Comparison of ENCODE assay signal across 8 cellular contexts in the genomic region with DNA sequence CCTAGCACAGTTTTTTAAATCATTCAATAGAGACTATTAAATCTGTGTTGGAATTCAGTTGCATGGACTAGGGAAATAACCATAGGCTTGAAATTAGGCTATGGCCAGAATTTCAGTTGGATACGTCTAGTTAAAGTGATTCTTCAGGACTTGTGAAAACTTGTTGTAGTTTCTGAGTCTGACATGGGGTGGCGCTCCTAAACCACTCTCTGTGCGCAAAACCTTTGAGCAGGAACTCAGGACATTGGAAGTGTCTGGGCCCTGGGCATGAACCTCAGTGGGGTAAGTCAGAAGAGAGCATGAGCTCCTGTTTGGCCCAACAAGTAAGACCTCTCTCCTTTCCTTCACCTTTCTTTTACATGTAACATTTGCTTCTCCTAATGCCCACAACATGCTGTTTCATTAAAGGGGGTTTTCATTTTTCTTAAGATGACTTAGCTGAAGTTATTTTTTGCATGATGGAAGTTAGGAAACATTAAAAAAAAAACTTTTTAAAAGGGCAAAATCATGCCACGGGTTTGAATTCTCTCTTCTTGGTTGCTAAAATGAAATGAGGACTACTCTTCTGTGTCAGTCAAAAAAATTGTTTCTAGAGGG. TPM values are rescaled to one million over a fixed set of nuclear protein-coding genes. Genes with fewer than 3 reads are reported as not detected.
DNase-seq lines count a peak whose midpoint lies in the region; ATAC-seq, FAIRE-seq and TF ChIP-seq lines count a peak whose summit lies in the region.

No MANE protein-coding gene starts in this region.

- DNase-seq in DMS 273 (lab: John Stamatoyannopoulos, UW; ENCODE audit: unreplicated experiment) (peak; percentile 91), HEK293T (ENCODE audit: extremely low spot score) (peak; percentile 73), NCI-H82 (lab: John Stamatoyannopoulos, UW) (peak; percentile 87), body of pancreas (peak; percentile 52 to 66 (median 61)), superior temporal gyrus (ENCODE audit: extremely low spot score) (peak; percentile 77), OCI-M2 (lab: John Stamatoyannopoulos, UW; ENCODE audit: unreplicated experiment) (no peak)
- DNase-seq in activated CD4-positive, CD25-positive, alpha-beta regulatory T cell (lab: John Stamatoyannopoulos, UW) = no peak

- peaks cover 17% of the 10 kb centered on the region for H3K4me1 ChIP-seq in body of pancreas

- peak in 6 of 7 experiments; percentile 37 to 73 (median 64) for TF ChIP-seq CTCF in body of pancreas (IDR thresholded peaks at IDR 0.05)

- WGBS in body of pancreas, 2 donors = 16 to 21% methylated on average over 4 of the region's 4 CpGs

- intact Hi-C loops in body of pancreas (cut with DNase I) = loop anchor here (10.0 kb wide), 1 partner anchor 437 kb away; no protein-coding TSS in a partner anchor

- ATAC-seq in body of pancreas = peak; percentile 30

- no peaks in the 10 kb centered on the region for H3K27me3 ChIP-seq in body of pancreas

- CTCF ChIA-PET in HEK293T (lab: Yijun Ruan, JAX) = interaction anchor here (0.7 to 1.9 kb wide), 8 partner anchors 9 to 309 kb away, joined by 3 to 16 read pairs (median 4); partner anchors contain the start of gene RGS4

- POLR2A ChIA-PET in HEK293T (lab: Yijun Ruan, JAX) = no interaction called here

- H3K27ac ChIP-seq in body of pancreas = no peak overlapping the region

- no peak overlapping the region for H3K4me3 ChIP-seq in body of pancreas

- no peaks in the 10 kb centered on the region for H3K9me3 ChIP-seq in body of pancreas

- TF ChIP-seq POLR2A in body of pancreas (IDR thresholded peaks at IDR 0.05) = no peak

- FAIRE-seq in islet of Langerhans (lab: Jason Lieb, UNC) = peak; percentile 80

- H3K36me3 ChIP-seq in body of pancreas (replicated peaks in 1 of 2; ENCODE audit: insufficient read depth in 1 of 2, low read depth in 2 of 2) = no peaks in the 10 kb centered on the region

TF ChIP-seq in HEK293T, 16 proteins besides CTCF, POLR2A, EP300 and RAD21:
- TF ChIP-seq SP1 (IDR thresholded peaks at IDR 0.05) = no peak
- TF ChIP-seq L3MBTL2 (conservative IDR thresholded peaks at IDR 0.05) = no peak

RNA-seq across cellular contexts. Expression of gene CCDC190, which starts 17.1 kb away (rescaled TPM):
- not detected for total RNA-seq in body of pancreas

Comparison
In these comparisons a context has a peak if more than half of its experiments do, and no peak if none do; other contexts are left out.
1. DNase-seq: peak in DMS 273 (single experiment), HEK293T (single experiment), NCI-H82 (single experiment), body of pancreas (4 of 4) and superior temporal gyrus (single experiment); none in OCI-M2 (single experiment) and activated CD4-positive, CD25-positive, alpha-beta regulatory T cell (0 of 4).